19 cellular contexts compared by ENCODE assay signal in the genomic region with DNA sequence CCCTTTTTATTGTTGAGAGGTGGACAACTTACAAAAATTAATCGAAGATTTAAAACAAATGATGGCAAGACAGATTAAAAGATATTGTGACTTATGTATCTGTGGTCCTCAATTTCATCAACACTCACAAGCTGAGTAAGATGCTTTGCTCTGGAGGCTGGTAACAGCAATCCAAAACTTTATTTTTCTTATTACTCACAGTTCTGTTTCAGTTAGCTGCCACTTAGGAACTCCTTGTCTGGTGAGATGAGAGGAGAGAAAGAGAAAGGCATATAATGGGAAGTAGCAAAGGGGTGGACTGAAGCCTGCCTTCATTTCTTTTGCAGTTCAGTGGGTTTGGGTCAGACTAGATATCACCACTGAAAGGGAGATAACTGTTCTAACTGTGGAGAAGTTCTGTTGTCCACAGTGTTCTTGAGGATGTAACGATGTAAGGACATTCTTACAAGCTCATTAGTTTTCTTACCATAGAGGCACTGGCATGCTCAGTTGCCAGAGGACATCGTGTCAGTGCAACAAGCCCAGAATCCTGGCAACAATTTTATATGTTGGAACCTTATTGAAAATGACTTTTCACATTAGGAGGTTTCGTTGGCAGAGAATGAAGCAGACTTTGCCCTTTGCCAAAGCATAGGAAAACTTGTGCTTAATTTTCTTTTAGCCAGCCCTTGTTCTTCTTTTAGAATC.
DNase-seq lines count a peak whose midpoint lies in the region; TF ChIP-seq lines count a peak whose summit lies in the region.
"Had no signal": no experiment of that assay in that cellular context is flagged by ENCODE, and none has a peak within 500 bp of the region (broad histone marks: within the 10 kb centered on the region; RNA-seq: fewer than 3 reads in every experiment).

No MANE protein-coding gene starts in this region.

- DNase-seq in Daoy (ENCODE audit: low read depth) (peak; percentile 3), M059J (ENCODE audit: low read depth) (peak; percentile 7), fibroblast of lung (ENCODE audit: low read depth in 2 of 2) (peak; percentile 19 to 55), neural progenitor cell (ENCODE audit: low spot score) (no peak), NCI-H2029 treated with DMSO at 0.1 percent for 48 hours (lab: John Stamatoyannopoulos, UW) (no peak), DMS79 treated with DMSO at 0.1 percent for 48 hours (lab: John Stamatoyannopoulos, UW) (no peak)
- no peak for DNase-seq in stimulated activated naive CD4-positive, alpha-beta T cell (lab: John Stamatoyannopoulos, UW)
- DNase-seq: activated CD4-positive, alpha-beta T cell treated with anti-CD3 and anti-CD28 coated beads, Interleukin-2, amount 50 U/mL, for 4 hours; DMS53; esophagus squamous epithelium; GOT3; PC-9; SK-N-SH; stimulated activated CD4-positive, alpha-beta T cell treated with anti-CD3 and anti-CD28 coated beads, Interleukin-1b, Interleukin-23, amount 100 ng/mL, for 48 hours; thyroid gland had no signal

- H3K9me3 Mint-ChIP-seq in neural progenitor cell: peaks cover 11% of the 10 kb centered on the region

- TF ChIP-seq CTCF in fibroblast of lung (conservative IDR thresholded peaks at IDR 0.05 in 1 of 2, IDR thresholded peaks at IDR 0.05 in 1 of 2; ENCODE audit: low read depth in 1 of 2, low read length in 2 of 2): no peak
- TF ChIP-seq CTCF in neural progenitor cell (IDR thresholded peaks at IDR 0.05): no peak

- H3K4me1 Mint-ChIP-seq in neural progenitor cell: no peaks in the 10 kb centered on the region
- H3K4me1 Mint-ChIP-seq: nephron had no signal

- H3K27me3 ChIP-seq in fibroblast of lung (ENCODE audit: control insufficient read depth, insufficient read depth, low read length) (no peaks in the 10 kb centered on the region), neural progenitor cell (no peaks in the 10 kb centered on the region)
- H3K27me3 ChIP-seq: esophagus squamous epithelium, thyroid gland had no signal

- no peaks in the 10 kb centered on the region for H4K20me1 ChIP-seq in fibroblast of lung (ENCODE audit: control insufficient read depth, extremely low read depth, insufficient read depth, low read length)
- no peaks in the 10 kb centered on the region for H4K20me1 ChIP-seq in neural progenitor cell (ENCODE audit: low read depth)

- H3K9ac ChIP-seq in fibroblast of lung (ENCODE audit: insufficient read depth, low read length): no peak overlapping the region
- H3K9ac ChIP-seq in neural progenitor cell: no peak overlapping the region
- H3K9ac ChIP-seq: SK-N-SH had no signal

- no peaks in the 10 kb centered on the region for H3K79me2 ChIP-seq in fibroblast of lung (ENCODE audit: control insufficient read depth, insufficient read depth, low read length)
- H3K79me2 ChIP-seq in neural progenitor cell (ENCODE audit: low read depth): peaks cover 56% of the 10 kb centered on the region

- no peak overlapping the region for H3K4me2 ChIP-seq in fibroblast of lung (ENCODE audit: extremely low read depth, insufficient read depth, low read length)
- no peak overlapping the region for H3K4me2 ChIP-seq in neural progenitor cell
- H3K4me2 ChIP-seq: PC-9, SK-N-SH had no signal

- H3K36me3 ChIP-seq in fibroblast of lung (ENCODE audit: control insufficient read depth, insufficient read depth, low read length) (no peaks in the 10 kb centered on the region), neural progenitor cell (no peaks in the 10 kb centered on the region)
- H3K36me3 ChIP-seq: esophagus squamous epithelium, thyroid gland had no signal

- H3K27ac Mint-ChIP-seq in neural progenitor cell: no peak overlapping the region
- H3K27ac Mint-ChIP-seq: activated T-helper 2 cell treated with anti-CD3 and anti-CD28 coated beads, Interferon-gamma antibody, Interleukin-2, Interleukin-4, amounts not matched to agents 10 μg/mL and 5 μg/mL and 100 μg/mL, durations not matched to agents 14 hours and 24 hours and 36 hours; brain; nephron had no signal

- no peak overlapping the region for H2AFZ ChIP-seq in fibroblast of lung (ENCODE audit: low read length)
- H2AFZ ChIP-seq in neural progenitor cell (replicated peaks): no peak overlapping the region
- H2AFZ ChIP-seq: PC-9 had no signal

- H3K27ac ChIP-seq in fibroblast of lung (ENCODE audit: insufficient read depth, low read length) (no peak overlapping the region), neural progenitor cell (no peak overlapping the region)
- H3K27ac ChIP-seq: C4-2B, esophagus squamous epithelium, PC-9, thyroid gland had no signal

- no peaks in the 10 kb centered on the region for H3K4me1 ChIP-seq in fibroblast of lung (ENCODE audit: control insufficient read depth, extremely low read depth, insufficient read depth, low read length)
- peaks cover 3% of the 10 kb centered on the region for H3K4me1 ChIP-seq in neural progenitor cell
- H3K4me1 ChIP-seq: esophagus squamous epithelium, thyroid gland had no signal

- H3K27me3 Mint-ChIP-seq in neural progenitor cell (ENCODE audit: insufficient read depth, low read depth): no peaks in the 10 kb centered on the region
- H3K27me3 Mint-ChIP-seq: brain had no signal

- peak overlapping the region; percentile 4 for H3K4me3 Mint-ChIP-seq in neural progenitor cell
- H3K4me3 Mint-ChIP-seq: brain, nephron had no signal

- peaks cover 2% of the 10 kb centered on the region for H3K36me3 Mint-ChIP-seq in neural progenitor cell

- H3K9me3 ChIP-seq in fibroblast of lung (ENCODE audit: control insufficient read depth, insufficient read depth, low read depth, low read length) (no peaks in the 10 kb centered on the region), neural progenitor cell (ENCODE audit: low read depth) (no peaks in the 10 kb centered on the region)
- H3K9me3 ChIP-seq: esophagus squamous epithelium, SK-N-SH, thyroid gland had no signal

- H3K4me3 ChIP-seq in fibroblast of lung (replicated peaks in 1 of 4; ENCODE audit: control extremely low read depth in 1 of 4, insufficient read depth in 1 of 4, low read depth in 3 of 4, low read length in 4 of 4): no peak overlapping the region
- no peak overlapping the region for H3K4me3 ChIP-seq in neural progenitor cell
- H3K4me3 ChIP-seq: esophagus squamous epithelium, PC-9, thyroid gland had no signal

- H3F3A ChIP-seq in neural progenitor cell (ENCODE audit: low read depth): peaks cover 5% of the 10 kb centered on the region

Comparison
In these comparisons a context has a peak if more than half of its experiments do, and no peak if none do; other contexts are left out.
1. DNase-seq: peak in Daoy (single experiment), M059J (single experiment) and fibroblast of lung (2 of 2); none in neural progenitor cell (single experiment), NCI-H2029 treated with DMSO at 0.1 percent for 48 hours (single experiment), stimulated activated naive CD4-positive, alpha-beta T cell (0 of 6) and DMS79 treated with DMSO at 0.1 percent for 48 hours (single experiment).